1 cellular context compared by ENCODE assay signal in the genomic region with DNA sequence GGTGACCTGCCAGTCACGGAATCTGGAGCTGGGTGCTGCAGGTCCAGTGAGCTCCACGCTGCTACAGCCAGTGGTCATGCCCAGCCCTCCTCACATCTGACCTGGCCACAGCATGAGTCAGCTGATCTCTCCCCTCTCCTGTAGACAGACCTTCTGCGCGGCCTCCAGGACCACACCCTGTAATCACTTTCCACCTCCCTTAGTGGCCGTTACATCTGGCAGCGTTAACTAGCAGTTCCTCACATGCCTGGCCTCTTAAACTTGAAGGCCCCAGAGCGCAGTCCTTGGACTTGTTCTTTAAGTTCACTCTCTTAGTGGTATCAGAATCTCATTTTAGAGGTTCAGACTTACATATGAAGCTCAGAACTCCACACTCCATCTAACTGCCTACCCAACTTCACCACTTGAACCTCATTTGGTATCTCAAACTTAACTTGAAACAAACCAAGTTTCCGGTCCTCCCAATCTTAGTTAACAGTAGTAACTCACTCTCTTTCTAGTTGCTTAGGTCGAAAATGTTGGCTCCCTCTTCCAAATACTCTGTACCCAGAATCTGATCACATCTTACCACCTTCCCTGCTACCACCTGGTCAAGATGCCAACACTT.
TF ChIP-seq lines count a peak whose summit lies in the region.

No MANE protein-coding gene starts in this region.

TF ChIP-seq in K562, 482 proteins besides CTCF, POLR2A, EP300 and RAD21 (continued from another document and continues in another):
- TF ChIP-seq ZNF780A (CRISPR knock-in tag; IDR thresholded peaks at IDR 0.05) (no peak), OTX1 (CRISPR knock-in tag; IDR thresholded peaks at IDR 0.05) (no peak), SMAD1 (IDR thresholded peaks at IDR 0.05; ENCODE audit: low read depth, low read length, partially characterized antibody) (no peak), KLF1 (tag; IDR thresholded peaks at IDR 0.05) (peak; percentile 69), FOXJ2 (tag; IDR thresholded peaks at IDR 0.05) (no peak), POLR2G (IDR thresholded peaks at IDR 0.05; ENCODE audit: low read depth, low read length) (no peak), NFE2 (IDR thresholded peaks at IDR 0.05; ENCODE audit: low read depth) (peak; percentile 84), HDAC8 (tag; IDR thresholded peaks at IDR 0.05) (no peak), YY1 (IDR thresholded peaks at IDR 0.05; ENCODE audit: borderline replicate concordance in 1 of 3, control insufficient read depth in 1 of 3, extremely low read depth in 1 of 3, insufficient read depth in 3 of 3, insufficient read length in 1 of 3, insufficient replicate concordance in 2 of 3, low read depth in 1 of 3, low read length in 2 of 3) (no peak), SMARCE1 (IDR thresholded peaks at IDR 0.05) (no peak), CTBP1 (IDR thresholded peaks at IDR 0.05; ENCODE audit: borderline replicate concordance) (peak; percentile 77; the same call in 1 of the 2 replicates), RBM22 (IDR thresholded peaks at IDR 0.05; ENCODE audit: low read depth, low read length, poor library complexity, severe bottlenecking) (no peak), SIX5 (IDR thresholded peaks at IDR 0.05; ENCODE audit: borderline replicate concordance in 1 of 2, insufficient read depth in 1 of 2, low read depth in 1 of 2, low read length in 2 of 2) (no peak), FOS (IDR thresholded peaks at IDR 0.05; ENCODE audit: extremely low read depth, insufficient read length) (no peak), ETV6 (IDR thresholded peaks at IDR 0.05; ENCODE audit: borderline replicate concordance in 1 of 2, low read depth in 2 of 2, low read length in 1 of 2) (no peak), ETV6 (CRISPR knock-in tag; IDR thresholded peaks at IDR 0.05; ENCODE audit: borderline replicate concordance) (no peak), CBX2 (IDR thresholded peaks at IDR 0.05; ENCODE audit: insufficient read depth, low read length, poor library complexity, severe bottlenecking) (no peak), MBD2 (IDR thresholded peaks at IDR 0.05; ENCODE audit: borderline replicate concordance, low read depth) (no peak), ZNF77 (CRISPR knock-in tag; IDR thresholded peaks at IDR 0.05) (no peak), CBX3 (IDR thresholded peaks at IDR 0.05; ENCODE audit: borderline replicate concordance in 1 of 2, low read length in 2 of 2) (no peak), ZNF561 (CRISPR knock-in tag; conservative IDR thresholded peaks at IDR 0.05) (no peak), HDAC2 (IDR thresholded peaks at IDR 0.05) (no peak), MYBL2 (IDR thresholded peaks at IDR 0.05; ENCODE audit: low read depth) (peak; percentile 85), MYBL2 (CRISPR knock-in tag; IDR thresholded peaks at IDR 0.05; ENCODE audit: borderline replicate concordance) (no peak), ERF (CRISPR knock-in tag; IDR thresholded peaks at IDR 0.05) (no peak), STAG1 (CRISPR knock-in tag; IDR thresholded peaks at IDR 0.05; ENCODE audit: borderline replicate concordance) (no peak), DACH1 (IDR thresholded peaks at IDR 0.05; ENCODE audit: partially characterized antibody) (peak; percentile 51), CBX5 (IDR thresholded peaks at IDR 0.05; ENCODE audit: borderline replicate concordance, low read depth) (no peak), RCOR1 (IDR thresholded peaks at IDR 0.05; ENCODE audit: borderline replicate concordance in 1 of 2, low read depth in 2 of 2, low read length in 2 of 2) (peak in 1 of 2 experiments; percentile 54; a peak in 1 of 4 replicates), DMBX1 (CRISPR knock-in tag; IDR thresholded peaks at IDR 0.05; ENCODE audit: borderline replicate concordance) (no peak)
- TF ChIP-seq, protein P1, sequence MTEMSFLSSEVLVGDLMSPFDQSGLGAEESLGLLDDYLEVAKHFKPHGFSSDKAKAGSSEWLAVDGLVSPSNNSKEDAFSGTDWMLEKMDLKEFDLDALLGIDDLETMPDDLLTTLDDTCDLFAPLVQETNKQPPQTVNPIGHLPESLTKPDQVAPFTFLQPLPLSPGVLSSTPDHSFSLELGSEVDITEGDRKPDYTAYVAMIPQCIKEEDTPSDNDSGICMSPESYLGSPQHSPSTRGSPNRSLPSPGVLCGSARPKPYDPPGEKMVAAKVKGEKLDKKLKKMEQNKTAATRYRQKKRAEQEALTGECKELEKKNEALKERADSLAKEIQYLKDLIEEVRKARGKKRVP (CRISPR knock-in tag; IDR thresholded peaks at IDR 0.05) = no peak
- TF ChIP-seq, protein P2, sequence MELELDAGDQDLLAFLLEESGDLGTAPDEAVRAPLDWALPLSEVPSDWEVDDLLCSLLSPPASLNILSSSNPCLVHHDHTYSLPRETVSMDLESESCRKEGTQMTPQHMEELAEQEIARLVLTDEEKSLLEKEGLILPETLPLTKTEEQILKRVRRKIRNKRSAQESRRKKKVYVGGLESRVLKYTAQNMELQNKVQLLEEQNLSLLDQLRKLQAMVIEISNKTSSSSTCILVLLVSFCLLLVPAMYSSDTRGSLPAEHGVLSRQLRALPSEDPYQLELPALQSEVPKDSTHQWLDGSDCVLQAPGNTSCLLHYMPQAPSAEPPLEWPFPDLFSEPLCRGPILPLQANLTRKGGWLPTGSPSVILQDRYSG (tag; conservative IDR thresholded peaks at IDR 0.05; ENCODE audit: low read depth) = no peak
- TF ChIP-seq, protein P3, sequence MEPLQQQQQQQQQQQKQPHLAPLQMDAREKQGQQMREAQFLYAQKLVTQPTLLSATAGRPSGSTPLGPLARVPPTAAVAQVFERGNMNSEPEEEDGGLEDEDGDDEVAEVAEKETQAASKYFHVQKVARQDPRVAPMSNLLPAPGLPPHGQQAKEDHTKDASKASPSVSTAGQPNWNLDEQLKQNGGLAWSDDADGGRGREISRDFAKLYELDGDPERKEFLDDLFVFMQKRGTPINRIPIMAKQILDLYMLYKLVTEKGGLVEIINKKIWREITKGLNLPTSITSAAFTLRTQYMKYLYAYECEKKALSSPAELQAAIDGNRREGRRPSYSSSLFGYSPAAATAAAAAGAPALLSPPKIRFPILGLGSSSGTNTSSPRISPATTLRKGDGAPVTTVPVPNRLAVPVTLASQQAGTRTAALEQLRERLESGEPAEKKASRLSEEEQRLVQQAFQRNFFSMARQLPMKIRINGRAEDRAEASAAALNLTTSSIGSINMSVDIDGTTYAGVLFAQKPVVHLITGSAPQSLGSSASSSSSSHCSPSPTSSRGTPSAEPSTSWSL (CRISPR knock-in tag; IDR thresholded peaks at IDR 0.05; ENCODE audit: borderline replicate concordance) = no peak
- TF ChIP-seq, protein P4, sequence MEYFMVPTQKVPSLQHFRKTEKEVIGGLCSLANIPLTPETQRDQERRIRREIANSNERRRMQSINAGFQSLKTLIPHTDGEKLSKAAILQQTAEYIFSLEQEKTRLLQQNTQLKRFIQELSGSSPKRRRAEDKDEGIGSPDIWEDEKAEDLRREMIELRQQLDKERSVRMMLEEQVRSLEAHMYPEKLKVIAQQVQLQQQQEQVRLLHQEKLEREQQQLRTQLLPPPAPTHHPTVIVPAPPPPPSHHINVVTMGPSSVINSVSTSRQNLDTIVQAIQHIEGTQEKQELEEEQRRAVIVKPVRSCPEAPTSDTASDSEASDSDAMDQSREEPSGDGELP (CRISPR knock-in tag; IDR thresholded peaks at IDR 0.05; ENCODE audit: borderline replicate concordance) = peak; percentile 74
- TF ChIP-seq, protein P5, sequence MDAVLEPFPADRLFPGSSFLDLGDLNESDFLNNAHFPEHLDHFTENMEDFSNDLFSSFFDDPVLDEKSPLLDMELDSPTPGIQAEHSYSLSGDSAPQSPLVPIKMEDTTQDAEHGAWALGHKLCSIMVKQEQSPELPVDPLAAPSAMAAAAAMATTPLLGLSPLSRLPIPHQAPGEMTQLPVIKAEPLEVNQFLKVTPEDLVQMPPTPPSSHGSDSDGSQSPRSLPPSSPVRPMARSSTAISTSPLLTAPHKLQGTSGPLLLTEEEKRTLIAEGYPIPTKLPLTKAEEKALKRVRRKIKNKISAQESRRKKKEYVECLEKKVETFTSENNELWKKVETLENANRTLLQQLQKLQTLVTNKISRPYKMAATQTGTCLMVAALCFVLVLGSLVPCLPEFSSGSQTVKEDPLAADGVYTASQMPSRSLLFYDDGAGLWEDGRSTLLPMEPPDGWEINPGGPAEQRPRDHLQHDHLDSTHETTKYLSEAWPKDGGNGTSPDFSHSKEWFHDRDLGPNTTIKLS (IDR thresholded peaks at IDR 0.05; ENCODE audit: borderline replicate concordance, low read depth) = no peak
- TF ChIP-seq, protein P6, sequence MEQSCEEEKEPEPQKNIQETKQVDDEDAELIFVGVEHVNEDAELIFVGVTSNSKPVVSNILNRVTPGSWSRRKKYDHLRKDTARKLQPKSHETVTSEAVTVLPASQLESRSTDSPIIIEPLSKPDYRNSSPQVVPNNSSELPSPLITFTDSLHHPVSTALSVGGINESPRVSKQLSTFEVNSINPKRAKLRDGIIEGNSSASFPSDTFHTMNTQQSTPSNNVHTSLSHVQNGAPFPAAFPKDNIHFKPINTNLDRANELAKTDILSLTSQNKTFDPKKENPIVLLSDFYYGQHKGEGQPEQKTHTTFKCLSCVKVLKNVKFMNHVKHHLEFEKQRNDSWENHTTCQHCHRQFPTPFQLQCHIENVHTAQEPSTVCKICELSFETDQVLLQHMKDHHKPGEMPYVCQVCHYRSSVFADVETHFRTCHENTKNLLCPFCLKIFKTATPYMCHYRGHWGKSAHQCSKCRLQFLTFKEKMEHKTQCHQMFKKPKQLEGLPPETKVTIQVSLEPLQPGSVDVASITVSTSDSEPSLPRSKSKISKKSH (CRISPR knock-in tag; IDR thresholded peaks at IDR 0.05) = no peak
- TF ChIP-seq, protein P7, sequence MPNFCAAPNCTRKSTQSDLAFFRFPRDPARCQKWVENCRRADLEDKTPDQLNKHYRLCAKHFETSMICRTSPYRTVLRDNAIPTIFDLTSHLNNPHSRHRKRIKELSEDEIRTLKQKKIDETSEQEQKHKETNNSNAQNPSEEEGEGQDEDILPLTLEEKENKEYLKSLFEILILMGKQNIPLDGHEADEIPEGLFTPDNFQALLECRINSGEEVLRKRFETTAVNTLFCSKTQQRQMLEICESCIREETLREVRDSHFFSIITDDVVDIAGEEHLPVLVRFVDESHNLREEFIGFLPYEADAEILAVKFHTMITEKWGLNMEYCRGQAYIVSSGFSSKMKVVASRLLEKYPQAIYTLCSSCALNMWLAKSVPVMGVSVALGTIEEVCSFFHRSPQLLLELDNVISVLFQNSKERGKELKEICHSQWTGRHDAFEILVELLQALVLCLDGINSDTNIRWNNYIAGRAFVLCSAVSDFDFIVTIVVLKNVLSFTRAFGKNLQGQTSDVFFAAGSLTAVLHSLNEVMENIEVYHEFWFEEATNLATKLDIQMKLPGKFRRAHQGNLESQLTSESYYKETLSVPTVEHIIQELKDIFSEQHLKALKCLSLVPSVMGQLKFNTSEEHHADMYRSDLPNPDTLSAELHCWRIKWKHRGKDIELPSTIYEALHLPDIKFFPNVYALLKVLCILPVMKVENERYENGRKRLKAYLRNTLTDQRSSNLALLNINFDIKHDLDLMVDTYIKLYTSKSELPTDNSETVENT (CRISPR knock-in tag; IDR thresholded peaks at IDR 0.05) = no peak
- TF ChIP-seq, protein P8, sequence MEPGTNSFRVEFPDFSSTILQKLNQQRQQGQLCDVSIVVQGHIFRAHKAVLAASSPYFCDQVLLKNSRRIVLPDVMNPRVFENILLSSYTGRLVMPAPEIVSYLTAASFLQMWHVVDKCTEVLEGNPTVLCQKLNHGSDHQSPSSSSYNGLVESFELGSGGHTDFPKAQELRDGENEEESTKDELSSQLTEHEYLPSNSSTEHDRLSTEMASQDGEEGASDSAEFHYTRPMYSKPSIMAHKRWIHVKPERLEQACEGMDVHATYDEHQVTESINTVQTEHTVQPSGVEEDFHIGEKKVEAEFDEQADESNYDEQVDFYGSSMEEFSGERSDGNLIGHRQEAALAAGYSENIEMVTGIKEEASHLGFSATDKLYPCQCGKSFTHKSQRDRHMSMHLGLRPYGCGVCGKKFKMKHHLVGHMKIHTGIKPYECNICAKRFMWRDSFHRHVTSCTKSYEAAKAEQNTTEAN (CRISPR knock-in tag; IDR thresholded peaks at IDR 0.05) = no peak
- TF ChIP-seq, protein P9, sequence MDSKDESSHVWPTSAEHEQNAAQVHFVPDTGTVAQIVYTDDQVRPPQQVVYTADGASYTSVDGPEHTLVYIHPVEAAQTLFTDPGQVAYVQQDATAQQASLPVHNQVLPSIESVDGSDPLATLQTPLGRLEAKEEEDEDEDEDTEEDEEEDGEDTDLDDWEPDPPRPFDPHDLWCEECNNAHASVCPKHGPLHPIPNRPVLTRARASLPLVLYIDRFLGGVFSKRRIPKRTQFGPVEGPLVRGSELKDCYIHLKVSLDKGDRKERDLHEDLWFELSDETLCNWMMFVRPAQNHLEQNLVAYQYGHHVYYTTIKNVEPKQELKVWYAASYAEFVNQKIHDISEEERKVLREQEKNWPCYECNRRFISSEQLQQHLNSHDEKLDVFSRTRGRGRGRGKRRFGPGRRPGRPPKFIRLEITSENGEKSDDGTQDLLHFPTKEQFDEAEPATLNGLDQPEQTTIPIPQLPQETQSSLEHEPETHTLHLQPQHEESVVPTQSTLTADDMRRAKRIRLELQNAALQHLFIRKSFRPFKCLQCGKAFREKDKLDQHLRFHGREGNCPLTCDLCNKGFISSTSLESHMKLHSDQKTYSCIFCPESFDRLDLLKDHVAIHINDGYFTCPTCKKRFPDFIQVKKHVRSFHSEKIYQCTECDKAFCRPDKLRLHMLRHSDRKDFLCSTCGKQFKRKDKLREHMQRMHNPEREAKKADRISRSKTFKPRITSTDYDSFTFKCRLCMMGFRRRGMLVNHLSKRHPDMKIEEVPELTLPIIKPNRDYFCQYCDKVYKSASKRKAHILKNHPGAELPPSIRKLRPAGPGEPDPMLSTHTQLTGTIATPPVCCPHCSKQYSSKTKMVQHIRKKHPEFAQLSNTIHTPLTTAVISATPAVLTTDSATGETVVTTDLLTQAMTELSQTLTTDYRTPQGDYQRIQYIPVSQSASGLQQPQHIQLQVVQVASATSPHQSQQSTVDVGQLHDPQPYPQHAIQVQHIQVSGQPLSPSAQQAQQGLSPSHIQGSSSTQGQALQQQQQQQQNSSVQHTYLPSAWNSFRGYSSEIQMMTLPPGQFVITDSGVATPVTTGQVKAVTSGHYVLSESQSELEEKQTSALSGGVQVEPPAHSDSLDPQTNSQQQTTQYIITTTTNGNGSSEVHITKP (IDR thresholded peaks at IDR 0.05; ENCODE audit: partially characterized antibody) = no peak
- TF ChIP-seq, protein P10, sequence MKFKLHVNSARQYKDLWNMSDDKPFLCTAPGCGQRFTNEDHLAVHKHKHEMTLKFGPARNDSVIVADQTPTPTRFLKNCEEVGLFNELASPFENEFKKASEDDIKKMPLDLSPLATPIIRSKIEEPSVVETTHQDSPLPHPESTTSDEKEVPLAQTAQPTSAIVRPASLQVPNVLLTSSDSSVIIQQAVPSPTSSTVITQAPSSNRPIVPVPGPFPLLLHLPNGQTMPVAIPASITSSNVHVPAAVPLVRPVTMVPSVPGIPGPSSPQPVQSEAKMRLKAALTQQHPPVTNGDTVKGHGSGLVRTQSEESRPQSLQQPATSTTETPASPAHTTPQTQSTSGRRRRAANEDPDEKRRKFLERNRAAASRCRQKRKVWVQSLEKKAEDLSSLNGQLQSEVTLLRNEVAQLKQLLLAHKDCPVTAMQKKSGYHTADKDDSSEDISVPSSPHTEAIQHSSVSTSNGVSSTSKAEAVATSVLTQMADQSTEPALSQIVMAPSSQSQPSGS (CRISPR knock-in tag; IDR thresholded peaks at IDR 0.05) = no peak
- TF ChIP-seq, protein P11, sequence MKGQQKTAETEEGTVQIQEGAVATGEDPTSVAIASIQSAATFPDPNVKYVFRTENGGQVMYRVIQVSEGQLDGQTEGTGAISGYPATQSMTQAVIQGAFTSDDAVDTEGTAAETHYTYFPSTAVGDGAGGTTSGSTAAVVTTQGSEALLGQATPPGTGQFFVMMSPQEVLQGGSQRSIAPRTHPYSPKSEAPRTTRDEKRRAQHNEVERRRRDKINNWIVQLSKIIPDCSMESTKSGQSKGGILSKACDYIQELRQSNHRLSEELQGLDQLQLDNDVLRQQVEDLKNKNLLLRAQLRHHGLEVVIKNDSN (CRISPR knock-in tag; IDR thresholded peaks at IDR 0.05) = no peak; the same call in 1 of the 2 replicates
